In genomic region chr7:12951397-12951801, GRCh38 we compare ENCODE assay signal across 16 cellular contexts.
DNase-seq lines count a peak whose midpoint lies in the region; ATAC-seq and TF ChIP-seq lines count a peak whose summit lies in the region.
"Had no signal": no experiment of that assay in that cellular context is flagged by ENCODE, and none has a peak within 500 bp of the region (broad histone marks: within the 10 kb centered on the region; RNA-seq: fewer than 3 reads in every experiment).

No MANE protein-coding gene starts in this region.

- H3K36me3 ChIP-seq in mesendoderm (ENCODE audit: control insufficient read depth, insufficient read depth, low read length) (no peaks in the 10 kb centered on the region), adrenal gland (replicated peaks in 1 of 2) (no peaks in the 10 kb centered on the region), Caco-2 (ENCODE audit: control insufficient read depth, insufficient read depth, low read length) (no peaks in the 10 kb centered on the region; the same call in 1 of the 2 replicates)
- H3K36me3 ChIP-seq: cardiac muscle cell, heart left ventricle had no signal

- peak overlapping the region; percentile 92 for H3K27ac Mint-ChIP-seq in chondrocyte (ENCODE audit: unreplicated experiment)
- no peak overlapping the region for H3K27ac Mint-ChIP-seq in Caco-2 (ENCODE audit: unreplicated experiment)
- H3K27ac Mint-ChIP-seq: CD4-positive, CD25-positive, alpha-beta regulatory T cell had no signal

- no peak overlapping the region for H4K8ac ChIP-seq in mesendoderm (ENCODE audit: low read depth, low read length)

- no peak overlapping the region for H3K9ac ChIP-seq in mesendoderm (ENCODE audit: low read length)

- H2BK120ac ChIP-seq in mesendoderm (ENCODE audit: low read depth, low read length) = no peak overlapping the region

- intact Hi-C loops in adrenal gland (cut with DNase I) (no loop called here), Caco-2 (cut with micrococcal nuclease; ENCODE audit: unreplicated experiment) (no loop called here)

- H3K23ac ChIP-seq in mesendoderm (ENCODE audit: low read length) = no peak overlapping the region

- H3K4ac ChIP-seq in mesendoderm (ENCODE audit: low read depth, low read length) = no peak overlapping the region

- no CpG with 5 or more reads among the region's 6 CpGs for WGBS in mesendoderm (ENCODE audit: extremely low coverage, insufficient coverage, low lambda C conversion rate)
- 77 to 83% (median 82%) methylated on average over 6 of the region's 6 CpGs for WGBS in adrenal gland, 4 donors

- H3K56ac ChIP-seq in mesendoderm (ENCODE audit: low read length) = no peak overlapping the region

- no peak for ATAC-seq in HG02642 (IDR thresholded peaks at IDR 0.05; ENCODE audit: poor library complexity, unreplicated experiment)
- ATAC-seq: heart left ventricle had no signal

- H3K9me3 Mint-ChIP-seq in chondrocyte (ENCODE audit: low read depth) (no peaks in the 10 kb centered on the region), Caco-2 (ENCODE audit: unreplicated experiment) (no peaks in the 10 kb centered on the region)
- H3K9me3 Mint-ChIP-seq: CD4-positive, CD25-positive, alpha-beta regulatory T cell had no signal

- POLR2A ChIA-PET in Caco-2 (lab: Charles Lee) = no interaction called here

- H3K4me1 ChIP-seq in mesendoderm (ENCODE audit: control insufficient read depth, low read depth, low read length) = no peaks in the 10 kb centered on the region
- H3K4me1 ChIP-seq in adrenal gland (replicated peaks in 1 of 2) = no peaks in the 10 kb centered on the region
- peaks cover 26% of the 10 kb centered on the region for H3K4me1 ChIP-seq in Caco-2
- H3K4me1 ChIP-seq: heart left ventricle had no signal

- H3K18ac ChIP-seq in mesendoderm (ENCODE audit: low read length) = no peak overlapping the region

- no peak overlapping the region for H2BK15ac ChIP-seq in mesendoderm (replicated peaks; ENCODE audit: low read depth)

- H3K27me3 ChIP-seq in mesendoderm (ENCODE audit: insufficient read depth, low read length, poor library complexity) (no peaks in the 10 kb centered on the region), adrenal gland (no peaks in the 10 kb centered on the region), Caco-2 (replicated peaks; ENCODE audit: control insufficient read depth, insufficient read depth, low read length) (no peaks in the 10 kb centered on the region)
- H3K27me3 ChIP-seq: cardiac muscle cell, heart left ventricle had no signal

- no peaks in the 10 kb centered on the region for H3K36me3 Mint-ChIP-seq in chondrocyte (ENCODE audit: low read depth)
- peaks cover 16% of the 10 kb centered on the region for H3K36me3 Mint-ChIP-seq in Caco-2 (ENCODE audit: insufficient read depth, unreplicated experiment)
- H3K36me3 Mint-ChIP-seq: CD4-positive, CD25-positive, alpha-beta regulatory T cell had no signal

- H3K4me3 ChIP-seq in LNCaP clone FGC (ENCODE audit: low read depth, low read length) (no peak overlapping the region), mesendoderm (ENCODE audit: low read length) (no peak overlapping the region), adrenal gland (no peak overlapping the region), Caco-2 (ENCODE audit: low read depth, low read length) (no peak overlapping the region)
- H3K4me3 ChIP-seq: cardiac muscle cell, heart left ventricle had no signal

- no TSS peak for BruUV-seq in Caco-2 (replicated peaks; lab: Mats Ljungman, UMichigan)

- H3K4me1 Mint-ChIP-seq in chondrocyte (ENCODE audit: low read depth) (peaks cover 28% of the 10 kb centered on the region), Caco-2 (ENCODE audit: low read depth, unreplicated experiment) (peaks cover 16% of the 10 kb centered on the region)
- H3K4me1 Mint-ChIP-seq: CD4-positive, CD25-positive, alpha-beta regulatory T cell had no signal

- H3K27me3 Mint-ChIP-seq in chondrocyte (ENCODE audit: low read depth) (no peaks in the 10 kb centered on the region), Caco-2 (ENCODE audit: insufficient read depth, unreplicated experiment) (no peaks in the 10 kb centered on the region)

- H3K27ac ChIP-seq in mesendoderm (ENCODE audit: low read depth, low read length) = no peak overlapping the region
- no peak overlapping the region for H3K27ac ChIP-seq in adrenal gland
- H3K27ac ChIP-seq: cardiac muscle cell, heart left ventricle had no signal

- no peak overlapping the region for H2AK5ac ChIP-seq in mesendoderm (ENCODE audit: low read length)

- DNase-seq in Ammon's horn (ENCODE audit: low spot score) (peak; percentile 4), LNCaP clone FGC (ENCODE audit: low read depth) (peak; percentile 43), chondrocyte (ENCODE audit: low spot score) (no peak), mesendoderm (peak; percentile 41), adrenal gland (no peak), NOMO-1 treated with dmso at 0.1 percent for 144 hours (lab: John Stamatoyannopoulos, UW; ENCODE audit: unreplicated experiment) (no peak), Caco-2 (no peak)
- DNase-seq: activated CD8-positive, alpha-beta memory T cell treated with anti-CD3 and anti-CD28 coated beads, Interleukin-2, amount 50 U/mL, for 48 hours; CD4-positive, CD25-positive, alpha-beta regulatory T cell; heart left ventricle; MV-4-11; NCI-H774; stimulated activated naive CD4-positive, alpha-beta T cell; T-helper 2 cell had no signal

- no peak overlapping the region for H2BK5ac ChIP-seq in mesendoderm (ENCODE audit: low read length)

- H3K79me1 ChIP-seq in mesendoderm (ENCODE audit: low read length) = no peaks in the 10 kb centered on the region

- CTCF ChIA-PET in Caco-2 (lab: Charles Lee) = no interaction called here

- H3K9me3 ChIP-seq in adrenal gland (replicated peaks in 1 of 3) = no peaks in the 10 kb centered on the region
- no peaks in the 10 kb centered on the region for H3K9me3 ChIP-seq in Caco-2
- H3K9me3 ChIP-seq: heart left ventricle had no signal

- H3K4me3 Mint-ChIP-seq in chondrocyte (ENCODE audit: unreplicated experiment) = no peak overlapping the region
- H3K4me3 Mint-ChIP-seq in Caco-2 (ENCODE audit: unreplicated experiment) = no peak overlapping the region
- H3K4me3 Mint-ChIP-seq: CD4-positive, CD25-positive, alpha-beta regulatory T cell had no signal

- no peak for TF ChIP-seq POLR2A in adrenal gland (IDR thresholded peaks at IDR 0.05)

- no peak overlapping the region for H4K5ac ChIP-seq in mesendoderm (ENCODE audit: low read length)

- H3K4me2 ChIP-seq in mesendoderm (ENCODE audit: low read length) = no peak overlapping the region

- TF ChIP-seq CTCF in LNCaP clone FGC (IDR thresholded peaks at IDR 0.05; ENCODE audit: control insufficient read depth, extremely low read depth, insufficient read depth) (no peak), chondrocyte (IDR thresholded peaks at IDR 0.05) (no peak), adrenal gland (IDR thresholded peaks at IDR 0.05) (no peak), Caco-2 (IDR thresholded peaks at IDR 0.05; ENCODE audit: insufficient read depth in 1 of 2, low read depth in 1 of 2, low read length in 1 of 2, severe bottlenecking in 1 of 2, unreplicated experiment in 1 of 2) (no peak)

- H3K79me2 ChIP-seq in mesendoderm (ENCODE audit: control insufficient read depth, insufficient read depth, low read length) = no peaks in the 10 kb centered on the region

Comparison
In these comparisons a context has a peak if more than half of its experiments do, and no peak if none do; other contexts are left out.
1. DNase-seq: peak in Ammon's horn (single experiment), LNCaP clone FGC (single experiment) and mesendoderm (single experiment); none in chondrocyte (single experiment), adrenal gland (0 of 7), NOMO-1 treated with dmso at 0.1 percent for 144 hours (single experiment) and Caco-2 (0 of 2).